Comparison of ENCODE assay signal across 1 cellular context in the genomic region with DNA sequence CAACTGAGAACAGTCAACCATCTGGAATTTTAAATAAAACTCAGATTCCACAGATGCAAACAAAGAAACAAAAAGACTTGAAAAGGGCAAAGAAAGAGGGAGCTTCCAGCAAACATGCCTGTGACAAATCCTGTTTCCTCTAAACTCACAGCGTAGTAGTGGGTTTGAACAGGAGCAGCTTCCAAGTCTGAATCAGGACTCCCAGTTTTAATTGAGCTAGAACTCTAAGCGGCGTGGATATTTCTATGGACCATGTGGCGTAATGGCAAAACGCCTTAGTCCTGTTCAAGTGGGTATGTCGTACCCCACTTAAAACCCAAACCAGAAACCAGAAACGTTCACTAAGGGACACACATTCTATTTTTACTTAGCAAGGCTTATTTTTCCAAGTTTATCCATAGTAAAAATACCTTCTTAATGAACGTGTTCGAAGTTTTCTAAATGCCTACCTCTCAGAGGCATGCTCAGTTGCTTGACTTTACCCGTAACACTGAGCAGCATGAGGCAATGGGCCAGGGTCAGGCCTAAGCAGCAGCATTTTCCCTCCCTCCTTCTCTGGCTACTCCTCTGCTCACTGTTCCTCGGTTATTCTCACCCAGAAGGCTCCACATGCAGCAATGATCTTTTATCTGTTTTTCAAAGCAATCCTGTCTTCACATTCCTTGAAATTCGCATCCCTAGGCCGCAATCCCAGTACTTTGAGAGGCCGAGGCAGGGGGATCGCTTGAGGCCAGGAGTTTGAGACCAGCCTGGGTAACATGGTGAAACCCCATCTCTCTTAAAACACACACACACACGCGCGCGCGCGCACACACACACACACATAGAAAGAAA.
TF ChIP-seq lines count a peak whose summit lies in the region.

No MANE protein-coding gene starts in this region.

TF ChIP-seq in A549, 52 proteins besides CTCF, POLR2A, EP300 and RAD21 (continued from another document):
- TF ChIP-seq, protein P1, sequence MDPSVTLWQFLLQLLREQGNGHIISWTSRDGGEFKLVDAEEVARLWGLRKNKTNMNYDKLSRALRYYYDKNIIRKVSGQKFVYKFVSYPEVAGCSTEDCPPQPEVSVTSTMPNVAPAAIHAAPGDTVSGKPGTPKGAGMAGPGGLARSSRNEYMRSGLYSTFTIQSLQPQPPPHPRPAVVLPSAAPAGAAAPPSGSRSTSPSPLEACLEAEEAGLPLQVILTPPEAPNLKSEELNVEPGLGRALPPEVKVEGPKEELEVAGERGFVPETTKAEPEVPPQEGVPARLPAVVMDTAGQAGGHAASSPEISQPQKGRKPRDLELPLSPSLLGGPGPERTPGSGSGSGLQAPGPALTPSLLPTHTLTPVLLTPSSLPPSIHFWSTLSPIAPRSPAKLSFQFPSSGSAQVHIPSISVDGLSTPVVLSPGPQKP (IDR thresholded peaks at IDR 0.05; ENCODE audit: low read depth, low read length), result no peak
- TF ChIP-seq ZFP36 (IDR thresholded peaks at IDR 0.05; ENCODE audit: borderline replicate concordance, partially characterized antibody) (no peak), ESRRA (IDR thresholded peaks at IDR 0.05; ENCODE audit: borderline replicate concordance, low read length) (no peak)
TF ChIP-seq in A549: peak in this region for 0.
